Comparison of ENCODE assay signal across 25 cellular contexts in the genomic region with DNA sequence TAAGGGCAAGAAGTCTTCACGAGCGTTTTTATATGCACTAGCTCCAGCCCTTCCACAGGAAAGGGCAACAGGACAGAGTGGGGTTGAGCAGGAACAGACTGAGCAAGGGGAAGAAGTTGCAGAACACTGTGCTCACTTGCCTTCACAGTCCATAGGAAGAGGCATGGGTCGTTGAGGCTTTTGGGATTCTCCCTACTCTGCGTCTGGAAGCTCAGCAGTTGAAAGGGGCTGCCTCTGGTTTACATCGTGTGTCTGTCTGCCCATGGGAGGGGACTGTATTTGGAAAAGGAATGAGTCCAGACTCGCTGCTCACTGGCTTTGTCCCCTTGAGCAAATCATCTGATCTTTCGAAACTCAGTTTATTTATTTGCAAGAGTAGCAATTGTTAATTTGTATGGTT. TPM values are rescaled to one million over a fixed set of nuclear protein-coding genes. Genes with fewer than 3 reads are reported as not detected.
A peak's percentile ranks its signal among the peaks of the same experiment; 100 is the strongest.
DNase-seq lines count a peak whose midpoint lies in the region; ATAC-seq and TF ChIP-seq lines count a peak whose summit lies in the region.
"Had no signal": no experiment of that assay in that cellular context is flagged by ENCODE, and none has a peak within 500 bp of the region (broad histone marks: within the 10 kb centered on the region; RNA-seq: fewer than 3 reads in every experiment).

No MANE protein-coding gene starts in this region.

- TF ChIP-seq EP300 in gastroesophageal sphincter (IDR thresholded peaks at IDR 0.05) = no peak

- no peaks in the 10 kb centered on the region for H3K9me3 Mint-ChIP-seq in WTC11
- H3K9me3 Mint-ChIP-seq in type B pancreatic cell = no peaks in the 10 kb centered on the region
- H3K9me3 Mint-ChIP-seq: activated CD4-positive, alpha-beta T cell treated with anti-CD3 and anti-CD28 coated beads, Interleukin-2, amount 10 ng/mL, durations not matched to agents 7 days and 5 days; activated T-helper 1 cell treated with anti-CD3 and anti-CD28 coated beads, Interleukin-12 subunit alpha, Interleukin-12 subunit beta, Interleukin-2, Interleukin-4 antibody, amounts not matched to agents 30 ng/mL and 10 ng/mL and 1 ng/mL, durations not matched to agents 14 hours and 24 hours and 36 hours; CD8-positive, alpha-beta T cell; central memory CD8-positive, alpha-beta T cell; IgD-negative memory B cell had no signal

- H3K4me3 ChIP-seq in HUES48 (ENCODE audit: low read depth, low read length) (peak overlapping the region; percentile 79), mesendoderm (ENCODE audit: low read length) (no peak overlapping the region), gastroesophageal sphincter (no peak overlapping the region)

- POLR2A ChIA-PET in WTC11 (lab: Charles Lee) = interaction anchor here (0.6 kb wide), 2 partner anchors 105 to 265 kb away, joined by 3 read pairs; no protein-coding TSS in a partner anchor

- no peak overlapping the region for H2AK5ac ChIP-seq in mesendoderm (ENCODE audit: low read length)

- H3K23ac ChIP-seq in mesendoderm (ENCODE audit: low read length) = no peak overlapping the region

- H2BK15ac ChIP-seq in mesendoderm (replicated peaks; ENCODE audit: low read depth) = no peak overlapping the region

- H3K79me1 ChIP-seq in mesendoderm (ENCODE audit: low read length) = no peaks in the 10 kb centered on the region

- TF ChIP-seq POLR2A in gastroesophageal sphincter (IDR thresholded peaks at IDR 0.05) = no peak

- peak overlapping the region; percentile 64 for H4K5ac ChIP-seq in mesendoderm (ENCODE audit: low read length)

- H3K18ac ChIP-seq in mesendoderm (ENCODE audit: low read length) = no peak overlapping the region

- H3K27ac ChIP-seq in HUES48 (ENCODE audit: low read depth, low read length) (no peak overlapping the region), mesendoderm (ENCODE audit: low read depth, low read length) (no peak overlapping the region), gastroesophageal sphincter (no peak overlapping the region)
- H3K27ac ChIP-seq: parathyroid adenoma, SK-N-MC had no signal

- H3K56ac ChIP-seq in mesendoderm (ENCODE audit: low read length) = peak overlapping the region; percentile 66

- no peaks in the 10 kb centered on the region for H3K9me3 ChIP-seq in HUES48 (ENCODE audit: control insufficient read depth, insufficient read depth, low read length)
- no peaks in the 10 kb centered on the region for H3K9me3 ChIP-seq in gastroesophageal sphincter

- no peak for TF ChIP-seq CTCF in WTC11 (IDR thresholded peaks at IDR 0.05)
- no peak for TF ChIP-seq CTCF in type B pancreatic cell (conservative IDR thresholded peaks at IDR 0.05)
- TF ChIP-seq CTCF in gastroesophageal sphincter (IDR thresholded peaks at IDR 0.05) = no peak

- H3K36me3 ChIP-seq in HUES48 (ENCODE audit: control insufficient read depth, insufficient read depth, low read length) (no peaks in the 10 kb centered on the region), mesendoderm (ENCODE audit: control insufficient read depth, insufficient read depth, low read length) (no peaks in the 10 kb centered on the region), gastroesophageal sphincter (no peaks in the 10 kb centered on the region)

- H3K27me3 ChIP-seq in HUES48 (ENCODE audit: control insufficient read depth, insufficient read depth, low read length) (0 out of 2 replicates have a peak, but pooled peaks cover 5% of the 10 kb centered on the region), mesendoderm (ENCODE audit: insufficient read depth, low read length, poor library complexity) (no peaks in the 10 kb centered on the region), gastroesophageal sphincter (peaks cover 6% of the 10 kb centered on the region)
- H3K27me3 ChIP-seq: hepatocyte had no signal

- peaks cover 17% of the 10 kb centered on the region for H3K4me1 Mint-ChIP-seq in WTC11
- peaks cover 3% of the 10 kb centered on the region for H3K4me1 Mint-ChIP-seq in type B pancreatic cell (ENCODE audit: unreplicated experiment)

- H3K4me1 ChIP-seq in HUES48 (ENCODE audit: control insufficient read depth, insufficient read depth, low read length) (peaks cover 14% of the 10 kb centered on the region; the same call in 1 of the 2 replicates), mesendoderm (ENCODE audit: control insufficient read depth, low read depth, low read length) (peaks cover 3% of the 10 kb centered on the region), gastroesophageal sphincter (peaks cover 0 to 19% (median 0%) of the 10 kb centered on the region in 3 donors)
- H3K4me1 ChIP-seq: parathyroid adenoma had no signal

- H3K79me2 ChIP-seq in mesendoderm (ENCODE audit: control insufficient read depth, insufficient read depth, low read length) = no peaks in the 10 kb centered on the region
- H3K79me2 ChIP-seq: parathyroid adenoma had no signal

- H2BK5ac ChIP-seq in mesendoderm (ENCODE audit: low read length) = no peak overlapping the region

- H3K9ac ChIP-seq in HUES48 (ENCODE audit: low read depth, low read length) (no peak overlapping the region), mesendoderm (ENCODE audit: low read length) (no peak overlapping the region)
- H3K9ac ChIP-seq: parathyroid adenoma had no signal

- ATAC-seq in WTC11 = no peak
- ATAC-seq in HG02938 (IDR thresholded peaks at IDR 0.05; ENCODE audit: unreplicated experiment) = no peak
- ATAC-seq in gastroesophageal sphincter = no peak
- ATAC-seq: activated CD8-positive, alpha-beta memory T cell treated with anti-CD3 and anti-CD28 coated beads, Interleukin-2, amount 10 ng/mL, durations not matched to agents 7 days and 5 days; CD8-positive, alpha-beta T cell; T-helper 17 cell had no signal

- CTCF ChIA-PET in WTC11 (lab: Charles Lee) = interaction anchor here (1.3 to 2.9 kb wide), 3 partner anchors 18 to 482 kb away, joined by 3 to 41 read pairs (median 11); no protein-coding TSS in a partner anchor

- no peaks in the 10 kb centered on the region for H3K36me3 Mint-ChIP-seq in WTC11
- H3K36me3 Mint-ChIP-seq in type B pancreatic cell = no peaks in the 10 kb centered on the region
- H3K36me3 Mint-ChIP-seq: CD8-positive, alpha-beta T cell; IgD-negative memory B cell had no signal

- no peak overlapping the region for H2BK120ac ChIP-seq in mesendoderm (ENCODE audit: low read depth, low read length)

- H3K27ac Mint-ChIP-seq in WTC11 = no peak overlapping the region; the same call in 1 of the 2 replicates
- no peak overlapping the region for H3K27ac Mint-ChIP-seq in type B pancreatic cell
- H3K27ac Mint-ChIP-seq: activated CD4-positive, alpha-beta T cell treated with anti-CD3 and anti-CD28 coated beads, Interleukin-2, amount 10 ng/mL, durations not matched to agents 7 days and 5 days; activated CD8-positive, alpha-beta memory T cell treated with anti-CD3 and anti-CD28 coated beads, Interleukin-2, amount 10 ng/mL, durations not matched to agents 7 days and 5 days; activated T-helper 1 cell treated with anti-CD3 and anti-CD28 coated beads, Interleukin-12 subunit alpha, Interleukin-12 subunit beta, Interleukin-2, Interleukin-4 antibody, amounts not matched to agents 30 ng/mL and 10 ng/mL and 1 ng/mL, durations not matched to agents 14 hours and 24 hours and 36 hours; CD8-positive, alpha-beta T cell; IgD-negative memory B cell; T-helper 17 cell had no signal

- WGBS in mesendoderm (ENCODE audit: extremely low coverage, insufficient coverage, low lambda C conversion rate) = no CpG with 5 or more reads among the region's 7 CpGs
- WGBS in gastroesophageal sphincter (ENCODE audit: low coverage in 1 of 2), 2 donors = 95 to 100% methylated on average over 2 to 5 of the region's 7 CpGs

- no peak overlapping the region for H3K4me2 ChIP-seq in mesendoderm (ENCODE audit: low read length)

- H4K8ac ChIP-seq in mesendoderm (ENCODE audit: low read depth, low read length) = no peak overlapping the region

- no peak for DNase-seq in WTC11 (ENCODE audit: low spot score)
- DNase-seq in mesendoderm = no peak
- no peak for DNase-seq in type B pancreatic cell (ENCODE audit: extremely low spot score, unreplicated experiment)
- DNase-seq in activated CD4-positive, alpha-beta T cell treated with anti-CD3 and anti-CD28 coated beads for 1 hour = no peak
- DNase-seq: activated CD4-positive, alpha-beta T cell treated with anti-CD3 and anti-CD28 coated beads, Interleukin-2, amount 10 ng/mL, durations not matched to agents 7 days and 5 days; activated CD8-positive, alpha-beta memory T cell treated with anti-CD3 and anti-CD28 coated beads, Interleukin-2, amount 10 ng/mL, durations not matched to agents 7 days and 5 days; activated naive CD4-positive, alpha-beta T cell treated with anti-CD3 and anti-CD28 coated beads, Interleukin-2, amount 50 U/mL, for 16 hours; CD8-positive, alpha-beta T cell; dorsolateral prefrontal cortex; mammary epithelial cell; NCI-H1436 treated with DMSO at 0.1 percent for 48 hours; NCI-H510A; NK-92 treated with Interleukin-12 subunit alpha and Interleukin-12 subunit beta, amount 100 ng/mL, for 24 hours; RPMI8226; stimulated activated CD4-positive, alpha-beta T cell treated with anti-CD3 and anti-CD28 coated beads, Interleukin-15, amount 100 ng/mL, for 24 hours; T-helper 17 cell had no signal

- peak overlapping the region; percentile 91 for H3K4me3 Mint-ChIP-seq in WTC11
- H3K4me3 Mint-ChIP-seq in type B pancreatic cell = peak overlapping the region; percentile 62
- H3K4me3 Mint-ChIP-seq: activated CD4-positive, alpha-beta T cell treated with anti-CD3 and anti-CD28 coated beads, Interleukin-2, amount 10 ng/mL, durations not matched to agents 7 days and 5 days; activated CD8-positive, alpha-beta memory T cell treated with anti-CD3 and anti-CD28 coated beads, Interleukin-2, amount 10 ng/mL, durations not matched to agents 7 days and 5 days; activated T-helper 1 cell treated with anti-CD3 and anti-CD28 coated beads, Interleukin-12 subunit alpha, Interleukin-12 subunit beta, Interleukin-2, Interleukin-4 antibody, amounts not matched to agents 30 ng/mL and 10 ng/mL and 1 ng/mL, durations not matched to agents 14 hours and 24 hours and 36 hours; CD8-positive, alpha-beta T cell; T-helper 17 cell had no signal

- H3K27me3 Mint-ChIP-seq in WTC11 (ENCODE audit: low read depth) = peaks cover 3% of the 10 kb centered on the region; the same call in 1 of the 2 replicates
- H3K27me3 Mint-ChIP-seq in type B pancreatic cell = no peaks in the 10 kb centered on the region
- H3K27me3 Mint-ChIP-seq: central memory CD8-positive, alpha-beta T cell had no signal

- no peak overlapping the region for H3K4ac ChIP-seq in mesendoderm (ENCODE audit: low read depth, low read length)

TF ChIP-seq in WTC11, 78 proteins besides CTCF, POLR2A, EP300 and RAD21 (continues in another document):
- no peak for TF ChIP-seq ETV6 (CRISPR knock-in tag; IDR thresholded peaks at IDR 0.05)

RNA-seq across cellular contexts. Expression of gene PDGFD, which starts 1.1 kb away (rescaled TPM):
- 2.6 to 3.1 TPM (median 2.9 TPM) in 3 replicates for total RNA-seq in WTC11 (2021)
- 3.2 TPM for polyA plus RNA-seq in mesendoderm (2013, experiment 1 of 2)
- 3.2 TPM for polyA plus RNA-seq in mesendoderm (2013, experiment 2 of 2)
- 17.8 and 27.9 TPM in 2 replicates for total RNA-seq in type B pancreatic cell (ENCODE audit: low replicate concordance)
- 10 to 100 TPM in 2 of 4 donors, 1 to 10 TPM in 2; 4.4 to 26.4 (median 13.1) TPM for total RNA-seq in gastroesophageal sphincter
- total RNA-seq: activated CD4-positive, alpha-beta T cell treated with anti-CD3 and anti-CD28 coated beads, Interleukin-2, amount 10 ng/mL, durations not matched to agents 7 days and 5 days; activated T-helper 1 cell treated with anti-CD3 and anti-CD28 coated beads, Interleukin-12 subunit alpha, Interleukin-12 subunit beta, Interleukin-2, Interleukin-4 antibody, amounts not matched to agents 30 ng/mL and 10 ng/mL and 1 ng/mL, durations not matched to agents 14 hours and 24 hours and 36 hours had no signal
